ENCODE assay signal across 15 cellular contexts in the genomic region with DNA sequence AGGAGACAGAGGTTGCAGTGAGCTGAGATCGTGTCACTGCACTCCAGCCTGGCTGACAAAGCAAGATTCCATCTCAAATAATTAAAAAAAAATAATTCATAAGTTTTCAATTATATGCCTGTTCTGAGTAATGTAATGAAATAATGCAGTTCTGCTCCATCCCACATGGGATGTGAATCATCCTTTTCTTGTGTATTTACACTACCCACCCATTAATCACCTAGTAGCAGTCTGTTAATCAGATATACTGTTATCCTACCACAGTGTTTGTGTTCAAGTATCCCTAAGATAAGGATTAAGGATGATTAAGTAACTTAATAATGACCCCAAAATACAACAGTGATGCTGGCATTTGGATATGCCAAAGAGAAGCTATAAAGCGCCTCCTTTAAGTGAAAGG. TPM values are rescaled to one million over a fixed set of nuclear protein-coding genes. Genes with fewer than 3 reads are reported as not detected.
DNase-seq lines count a peak whose midpoint lies in the region; ATAC-seq and TF ChIP-seq lines count a peak whose summit lies in the region.
"Had no signal": no experiment of that assay in that cellular context is flagged by ENCODE, and none has a peak within 500 bp of the region (broad histone marks: within the 10 kb centered on the region; RNA-seq: fewer than 3 reads in every experiment).

No MANE protein-coding gene starts in this region.

- H3K27ac ChIP-seq in RWPE2 (ENCODE audit: poor library complexity, severe bottlenecking) = no peak overlapping the region
- H3K27ac ChIP-seq: right lobe of liver, testis had no signal

- no peaks in the 10 kb centered on the region for H3K9me3 ChIP-seq in RWPE2 (ENCODE audit: severe bottlenecking)
- H3K9me3 ChIP-seq: right lobe of liver, testis had no signal

- H3K36me3 Mint-ChIP-seq in stimulated activated effector memory CD8-positive, alpha-beta T cell treated with anti-CD3 and anti-CD28 coated beads, Interleukin-12 subunit alpha, Interleukin-12 subunit beta, amount 100 ng/mL, for 72 hours = peaks cover 54% of the 10 kb centered on the region
- peaks cover 16% of the 10 kb centered on the region for H3K36me3 Mint-ChIP-seq in activated CD4-positive, alpha-beta memory T cell treated with anti-CD3 and anti-CD28 coated beads for 36 hours

- no peaks in the 10 kb centered on the region for H3K9me3 Mint-ChIP-seq in stimulated activated effector memory CD8-positive, alpha-beta T cell treated with anti-CD3 and anti-CD28 coated beads, Interleukin-12 subunit alpha, Interleukin-12 subunit beta, amount 100 ng/mL, for 72 hours
- H3K9me3 Mint-ChIP-seq in activated CD4-positive, alpha-beta memory T cell treated with anti-CD3 and anti-CD28 coated beads for 36 hours = no peaks in the 10 kb centered on the region
- H3K9me3 Mint-ChIP-seq: CD4-positive, alpha-beta T cell had no signal

- CTCF ChIA-PET in activated CD4-positive, alpha-beta memory T cell treated with anti-CD3 and anti-CD28 coated beads for 36 hours (lab: Charles Lee) = no interaction called here

- H3K4me3 ChIP-seq in RWPE2 (ENCODE audit: severe bottlenecking) = no peak overlapping the region
- H3K4me3 ChIP-seq: right lobe of liver, testis had no signal

- POLR2A ChIA-PET in activated CD4-positive, alpha-beta memory T cell treated with anti-CD3 and anti-CD28 coated beads for 36 hours (lab: Charles Lee) = no interaction called here

- no peaks in the 10 kb centered on the region for H3K27me3 ChIP-seq in RWPE2 (ENCODE audit: insufficient read depth, poor library complexity, severe bottlenecking)
- H3K27me3 ChIP-seq: right lobe of liver, testis had no signal

- peak; percentile 81 for ATAC-seq in RWPE2 (ENCODE audit: low read depth)
- peak; percentile 66 for ATAC-seq in stimulated activated effector memory CD8-positive, alpha-beta T cell treated with anti-CD3 and anti-CD28 coated beads, Interleukin-12 subunit alpha, Interleukin-12 subunit beta, amount 100 ng/mL, for 72 hours
- ATAC-seq: activated CD8-positive, alpha-beta memory T cell treated with anti-CD3 and anti-CD28 coated beads, Interleukin-2, amount 10 ng/mL, durations not matched to agents 7 days and 5 days; right lobe of liver had no signal

- H3K4me1 ChIP-seq in RWPE2 (ENCODE audit: insufficient read depth, poor library complexity, severe bottlenecking) = no peaks in the 10 kb centered on the region
- H3K4me1 ChIP-seq: right lobe of liver, testis had no signal

- no peak overlapping the region for H3K4me3 Mint-ChIP-seq in stimulated activated effector memory CD8-positive, alpha-beta T cell treated with anti-CD3 and anti-CD28 coated beads, Interleukin-12 subunit alpha, Interleukin-12 subunit beta, amount 100 ng/mL, for 72 hours
- H3K4me3 Mint-ChIP-seq in activated CD4-positive, alpha-beta memory T cell treated with anti-CD3 and anti-CD28 coated beads for 36 hours = no peak overlapping the region
- H3K4me3 Mint-ChIP-seq: activated CD8-positive, alpha-beta memory T cell treated with anti-CD3 and anti-CD28 coated beads, Interleukin-2, amount 10 ng/mL, durations not matched to agents 7 days and 5 days; CD4-positive, alpha-beta T cell had no signal

- DNase-seq in GM04504 (ENCODE audit: low read depth) (peak; percentile 15), RWPE2 (ENCODE audit: low spot score) (no peak), fibroblast of gingiva (ENCODE audit: low read depth) (peak; percentile 42), SW 1271 (lab: John Stamatoyannopoulos, UW) (no peak), HPDE6-E6E7 (ENCODE audit: extremely low spot score) (no peak)
- DNase-seq in stimulated activated effector memory CD8-positive, alpha-beta T cell treated with anti-CD3 and anti-CD28 coated beads, Interleukin-12 subunit alpha, Interleukin-12 subunit beta, amount 100 ng/mL, for 72 hours (ENCODE audit: low spot score in 2 of 2) = no peak
- no peak for DNase-seq in activated CD4-positive, alpha-beta memory T cell treated with anti-CD3 and anti-CD28 coated beads for 36 hours
- DNase-seq: activated CD8-positive, alpha-beta memory T cell treated with anti-CD3 and anti-CD28 coated beads, Interleukin-2, amount 10 ng/mL, durations not matched to agents 7 days and 5 days; CD4-positive, alpha-beta T cell; NCI-H1092; NCI-H774; right lobe of liver; RPMI8226; testis had no signal

- no peak for TF ChIP-seq CTCF in RWPE2 (IDR thresholded peaks at IDR 0.05; ENCODE audit: poor library complexity, severe bottlenecking)

- intact Hi-C loops in activated CD4-positive, alpha-beta memory T cell treated with anti-CD3 and anti-CD28 coated beads for 36 hours (cut with micrococcal nuclease) = no loop called here

- H3K27me3 Mint-ChIP-seq in activated CD4-positive, alpha-beta memory T cell treated with anti-CD3 and anti-CD28 coated beads for 36 hours = no peaks in the 10 kb centered on the region
- H3K27me3 Mint-ChIP-seq: activated CD8-positive, alpha-beta memory T cell treated with anti-CD3 and anti-CD28 coated beads, Interleukin-2, amount 10 ng/mL, durations not matched to agents 7 days and 5 days; CD4-positive, alpha-beta T cell had no signal

- H3K4me1 Mint-ChIP-seq in stimulated activated effector memory CD8-positive, alpha-beta T cell treated with anti-CD3 and anti-CD28 coated beads, Interleukin-12 subunit alpha, Interleukin-12 subunit beta, amount 100 ng/mL, for 72 hours = no peaks in the 10 kb centered on the region
- peaks cover 2% of the 10 kb centered on the region for H3K4me1 Mint-ChIP-seq in activated CD4-positive, alpha-beta memory T cell treated with anti-CD3 and anti-CD28 coated beads for 36 hours (ENCODE audit: low read depth)
- H3K4me1 Mint-ChIP-seq: activated CD8-positive, alpha-beta memory T cell treated with anti-CD3 and anti-CD28 coated beads, Interleukin-2, amount 10 ng/mL, durations not matched to agents 7 days and 5 days had no signal

- peaks cover 13% of the 10 kb centered on the region; the same call in 1 of the 2 replicates for H3K36me3 ChIP-seq in RWPE2 (ENCODE audit: low read depth)

- peak overlapping the region; percentile 32 for H3K27ac Mint-ChIP-seq in stimulated activated effector memory CD8-positive, alpha-beta T cell treated with anti-CD3 and anti-CD28 coated beads, Interleukin-12 subunit alpha, Interleukin-12 subunit beta, amount 100 ng/mL, for 72 hours
- H3K27ac Mint-ChIP-seq in activated CD4-positive, alpha-beta memory T cell treated with anti-CD3 and anti-CD28 coated beads for 36 hours = no peak overlapping the region
- H3K27ac Mint-ChIP-seq: activated CD8-positive, alpha-beta memory T cell treated with anti-CD3 and anti-CD28 coated beads, Interleukin-2, amount 10 ng/mL, durations not matched to agents 7 days and 5 days; CD4-positive, alpha-beta T cell had no signal

RNA-seq across cellular contexts. Expression of a gene that starts 38.8 kb away (rescaled TPM):
- 10 to 100 TPM; 18.0 to 18.9 TPM for total RNA-seq in activated CD4-positive, alpha-beta memory T cell treated with anti-CD3 and anti-CD28 coated beads for 36 hours

RNA-seq across cellular contexts. Expression of a gene that starts 38.9 kb away (rescaled TPM):
- 10 to 100 TPM; 10.5 to 11.1 TPM for total RNA-seq in activated CD4-positive, alpha-beta memory T cell treated with anti-CD3 and anti-CD28 coated beads for 36 hours

RNA-seq across cellular contexts. Expression of a gene that starts 50.4 kb away (rescaled TPM):
- 10 to 100 TPM; 14.4 to 16.5 TPM for total RNA-seq in activated CD4-positive, alpha-beta memory T cell treated with anti-CD3 and anti-CD28 coated beads for 36 hours

RNA-seq across cellular contexts. Expression of a gene that starts 50.5 kb away (rescaled TPM):
- total RNA-seq in activated CD4-positive, alpha-beta memory T cell treated with anti-CD3 and anti-CD28 coated beads for 36 hours = under 1 TPM in 1 of 2 experiments, not detected in 1; 0.34 TPM
- total RNA-seq: activated CD8-positive, alpha-beta memory T cell treated with anti-CD3 and anti-CD28 coated beads, Interleukin-2, amount 10 ng/mL, durations not matched to agents 7 days and 5 days; CD4-positive, alpha-beta T cell; T-helper 1 cell treated with Interleukin-12 subunit alpha and Interleukin-12 subunit beta and Interleukin-4 antibody, amounts not matched to agents 30 ng/mL and 1 ng/mL, for 36 hours had no signal

Comparison
In these comparisons a context has a peak if more than half of its experiments do, and no peak if none do; other contexts are left out.
1. DNase-seq: peak in GM04504 (single experiment) and fibroblast of gingiva (single experiment); none in RWPE2 (single experiment), stimulated activated effector memory CD8-positive, alpha-beta T cell treated with anti-CD3 and anti-CD28 coated beads, Interleukin-12 subunit alpha, Interleukin-12 subunit beta, amount 100 ng/mL, for 72 hours (0 of 2), SW 1271 (0 of 2), HPDE6-E6E7 (single experiment) and activated CD4-positive, alpha-beta memory T cell treated with anti-CD3 and anti-CD28 coated beads for 36 hours (single experiment).